Comparison of ENCODE assay signal across 1 cellular context in genomic region chr3:42442640-42443039, GRCh38.
TF ChIP-seq lines count a peak whose summit lies in the region.

No MANE protein-coding gene starts in this region.

TF ChIP-seq in HepG2, 621 proteins besides CTCF, POLR2A, EP300 and RAD21 (continued from another document):
- TF ChIP-seq ZGPAT (CRISPR knock-in tag; IDR thresholded peaks at IDR 0.05) (no peak), ZNF672 (CRISPR knock-in tag; IDR thresholded peaks at IDR 0.05) (no peak), ZNF430 (CRISPR knock-in tag; IDR thresholded peaks at IDR 0.05) (no peak)
TF ChIP-seq in HepG2: peak in this region for 1.
